In genomic region chr11:77074626-77075221, GRCh38 we compare ENCODE assay signal across 14 cellular contexts. TPM values are rescaled to one million over a fixed set of nuclear protein-coding genes. Genes with fewer than 3 reads are reported as not detected.
DNase-seq lines count a peak whose midpoint lies in the region; ATAC-seq and TF ChIP-seq lines count a peak whose summit lies in the region.
"Had no signal": no experiment of that assay in that cellular context is flagged by ENCODE, and none has a peak within 500 bp of the region (broad histone marks: within the 10 kb centered on the region; RNA-seq: fewer than 3 reads in every experiment).

No MANE protein-coding gene starts in this region.

- peaks cover 27% of the 10 kb centered on the region for H3K4me1 Mint-ChIP-seq in chondrocyte (ENCODE audit: low read depth)
- H3K4me1 Mint-ChIP-seq in activated CD4-positive, alpha-beta T cell treated with anti-CD3 and anti-CD28 coated beads, Interleukin-2, amount 10 ng/mL, durations not matched to agents 24 days and 14 days: peaks cover 18% of the 10 kb centered on the region

- POLR2A ChIA-PET in HCT116 (lab: Charles Lee): interaction anchor here (0.8 kb wide), 1 partner anchor 26 kb away, joined by 3 read pairs; no protein-coding TSS in a partner anchor

- H3K4me1 ChIP-seq in HCT116 (ENCODE audit: control insufficient read depth in 1 of 2, insufficient read depth in 2 of 2, low read length in 2 of 2) (peaks cover 25 to 32% of the 10 kb centered on the region in 2 experiments), mucosa of stomach (ENCODE audit: control insufficient read depth, insufficient read depth, low read length) (peaks cover 71% of the 10 kb centered on the region), subcutaneous abdominal adipose tissue (ENCODE audit: control insufficient read depth in 5 of 5, insufficient read depth in 5 of 5, low read length in 5 of 5) (peaks cover 17 to 35% (median 26%) of the 10 kb centered on the region in 5 donors)

- no peaks in the 10 kb centered on the region for H4K20me1 ChIP-seq in HCT116 (ENCODE audit: insufficient read depth)

- H3K36me3 ChIP-seq in HCT116 (ENCODE audit: control insufficient read depth in 1 of 2, insufficient read depth in 2 of 2, low read length in 2 of 2): no peaks in the 10 kb centered on the region
- no peaks in the 10 kb centered on the region for H3K36me3 ChIP-seq in mucosa of stomach (ENCODE audit: control insufficient read depth, insufficient read depth, low read length)
- H3K36me3 ChIP-seq in subcutaneous abdominal adipose tissue (ENCODE audit: control insufficient read depth in 5 of 5, insufficient read depth in 5 of 5, low read length in 5 of 5): no peaks in the 10 kb centered on the region

- BruUV-seq in HCT116 (replicated peaks; lab: Mats Ljungman, UMichigan): no TSS peak

- no peaks in the 10 kb centered on the region for H3K27me3 Mint-ChIP-seq in chondrocyte (ENCODE audit: low read depth)
- H3K27me3 Mint-ChIP-seq in activated CD4-positive, alpha-beta T cell treated with anti-CD3 and anti-CD28 coated beads, Interleukin-2, amount 10 ng/mL, durations not matched to agents 24 days and 14 days: peaks cover 16% of the 10 kb centered on the region

- peaks cover 10% of the 10 kb centered on the region for H3K9me3 Mint-ChIP-seq in chondrocyte (ENCODE audit: low read depth)
- H3K9me3 Mint-ChIP-seq in activated CD4-positive, alpha-beta T cell treated with anti-CD3 and anti-CD28 coated beads, Interleukin-2, amount 10 ng/mL, durations not matched to agents 24 days and 14 days: peaks cover 3% of the 10 kb centered on the region

- TF ChIP-seq CTCF in HCT116 (IDR thresholded peaks at IDR 0.05 in 2 of 3, conservative IDR thresholded peaks at IDR 0.05 in 1 of 3; ENCODE audit: borderline replicate concordance in 1 of 3, insufficient read depth in 1 of 3, low read depth in 2 of 3, low read length in 2 of 3): no peak
- TF ChIP-seq CTCF in chondrocyte (IDR thresholded peaks at IDR 0.05): no peak

- RAD21 ChIA-PET in HCT116 (lab: Charles Lee; ENCODE audit: low non-redundant PET in 1 of 2, low total read pairs in 2 of 2, uncharacterized antibody in 2 of 2, unreplicated experiment in 2 of 2): no interaction called here

- intact Hi-C loops in HCT116 (cut with micrococcal nuclease): no loop called here
- intact Hi-C loops in activated CD4-positive, alpha-beta T cell treated with anti-CD3 and anti-CD28 coated beads, Interleukin-2, amount 10 ng/mL, durations not matched to agents 24 days and 14 days (cut with micrococcal nuclease): no loop called here

- TF ChIP-seq POLR2A in HCT116 (IDR thresholded peaks at IDR 0.05; ENCODE audit: borderline replicate concordance, extremely low read depth, insufficient read depth, insufficient read length): no peak

- H3K4me2 ChIP-seq in HCT116 (ENCODE audit: low read length): peak overlapping the region; percentile 49

- H3K79me2 ChIP-seq in HCT116 (ENCODE audit: insufficient read depth, low read length): no peaks in the 10 kb centered on the region

- H3K4me3 Mint-ChIP-seq in chondrocyte (ENCODE audit: unreplicated experiment): no peak overlapping the region
- H3K4me3 Mint-ChIP-seq in activated CD4-positive, alpha-beta T cell treated with anti-CD3 and anti-CD28 coated beads, Interleukin-2, amount 10 ng/mL, durations not matched to agents 24 days and 14 days: no peak overlapping the region
- H3K4me3 Mint-ChIP-seq: activated naive CD4-positive, alpha-beta T cell treated with anti-CD3 and anti-CD28 coated beads for 36 hours; naive thymus-derived CD4-positive, alpha-beta T cell had no signal

- DNase-seq in HCT116 (ENCODE audit: low read depth, low spot score) (no peak), chondrocyte (ENCODE audit: low spot score) (peak; percentile 77), RPMI8226 (no peak)
- DNase-seq in stimulated activated naive CD4-positive, alpha-beta T cell (lab: John Stamatoyannopoulos, UW): no peak
- DNase-seq in activated CD4-positive, alpha-beta T cell treated with anti-CD3 and anti-CD28 coated beads, Interleukin-2, amount 10 ng/mL, durations not matched to agents 24 days and 14 days: no peak
- DNase-seq in stimulated activated CD4-positive, alpha-beta T cell treated with anti-CD3 and anti-CD28 coated beads, Interleukin-1b, Interleukin-23, amount 100 ng/mL, for 48 hours: no peak
- DNase-seq: activated naive CD4-positive, alpha-beta T cell treated with anti-CD3 and anti-CD28 coated beads for 36 hours; C1 segment of cervical spinal cord; KG1; naive thymus-derived CD4-positive, alpha-beta T cell; NCI-H1694; NCI-H774 had no signal

- H3K9me2 ChIP-seq in HCT116 (ENCODE audit: insufficient read depth): no peaks in the 10 kb centered on the region

- H3K9ac ChIP-seq in HCT116 (ENCODE audit: low read length) (no peak overlapping the region; the same call in 1 of the 2 replicates), mucosa of stomach (ENCODE audit: low read length) (peak overlapping the region; percentile 73), subcutaneous abdominal adipose tissue (ENCODE audit: low read length in 5 of 5) (no peak overlapping the region)

- H3K9me3 ChIP-seq in HCT116 (ENCODE audit: control insufficient read depth in 1 of 2, insufficient read depth in 1 of 2, low read depth in 1 of 2, low read length in 2 of 2) (no peaks in the 10 kb centered on the region), mucosa of stomach (ENCODE audit: control insufficient read depth, low read length) (no peaks in the 10 kb centered on the region), subcutaneous abdominal adipose tissue (ENCODE audit: control insufficient read depth in 5 of 5, low read length in 5 of 5) (no peaks in the 10 kb centered on the region)

- H3K36me3 Mint-ChIP-seq in chondrocyte (ENCODE audit: low read depth): peaks cover 2% of the 10 kb centered on the region
- H3K36me3 Mint-ChIP-seq in activated CD4-positive, alpha-beta T cell treated with anti-CD3 and anti-CD28 coated beads, Interleukin-2, amount 10 ng/mL, durations not matched to agents 24 days and 14 days (ENCODE audit: low read depth): no peaks in the 10 kb centered on the region

- no peak overlapping the region for H3K4me3 ChIP-seq in HCT116 (replicated peaks in 1 of 2; ENCODE audit: low read depth in 1 of 2, low read length in 2 of 2)
- H3K4me3 ChIP-seq in mucosa of stomach (ENCODE audit: low read length): peak overlapping the region; percentile 47
- H3K4me3 ChIP-seq in subcutaneous abdominal adipose tissue (ENCODE audit: low read depth in 1 of 5, low read length in 5 of 5): no peak overlapping the region

- H2AFZ ChIP-seq in HCT116 (ENCODE audit: low read depth, low read length, poor library complexity, severe bottlenecking): no peak overlapping the region

- CTCF ChIA-PET in HCT116 (lab: Charles Lee): interaction anchor here (0.7 to 3.5 kb wide), 2 partner anchors 8 to 16 kb away, joined by 3 to 17 read pairs; partner anchors contain the start of gene CAPN5

- no peaks in the 10 kb centered on the region for H3K27me3 ChIP-seq in HCT116 (ENCODE audit: insufficient read depth, low read length)
- no peaks in the 10 kb centered on the region for H3K27me3 ChIP-seq in mucosa of stomach (ENCODE audit: control insufficient read depth, insufficient read depth, low read length)
- no peaks in the 10 kb centered on the region for H3K27me3 ChIP-seq in subcutaneous abdominal adipose tissue (ENCODE audit: control insufficient read depth in 5 of 5, insufficient read depth in 4 of 5, low read length in 5 of 5)

- H3K27ac Mint-ChIP-seq in chondrocyte (ENCODE audit: unreplicated experiment): peak overlapping the region; percentile 95
- no peak overlapping the region for H3K27ac Mint-ChIP-seq in activated CD4-positive, alpha-beta T cell treated with anti-CD3 and anti-CD28 coated beads, Interleukin-2, amount 10 ng/mL, durations not matched to agents 24 days and 14 days
- H3K27ac Mint-ChIP-seq: activated naive CD4-positive, alpha-beta T cell treated with anti-CD3 and anti-CD28 coated beads for 36 hours had no signal

- no peak for TF ChIP-seq RAD21 in HCT116 (IDR thresholded peaks at IDR 0.05; ENCODE audit: low read depth)

- peak overlapping the region; percentile 68; the same call in 1 of the 2 replicates for H3K27ac ChIP-seq in HCT116 (ENCODE audit: low read depth, low read length)
- H3K27ac ChIP-seq in subcutaneous abdominal adipose tissue (ENCODE audit: low read depth, low read length): peak overlapping the region; percentile 55

- no peak for ATAC-seq in HCT116
- ATAC-seq: naive thymus-derived CD4-positive, alpha-beta T cell had no signal

TF ChIP-seq in HCT116, 20 proteins besides CTCF, POLR2A, EP300 and RAD21 (continues in another document):
- no peak for TF ChIP-seq EZH2phosphoT487 (IDR thresholded peaks at IDR 0.05; ENCODE audit: borderline replicate concordance)
- no peak for TF ChIP-seq CBX3 (IDR thresholded peaks at IDR 0.05; ENCODE audit: low read depth)
- no peak for TF ChIP-seq ZNF274 (IDR thresholded peaks at IDR 0.05; ENCODE audit: low read depth, low read length)
- TF ChIP-seq SRF (IDR thresholded peaks at IDR 0.05; ENCODE audit: low read depth): no peak

RNA-seq across cellular contexts. Expression of gene CAPN5, which starts 8.0 kb away (rescaled TPM):
- total RNA-seq in HCT116 (2021; ENCODE audit: unreplicated experiment) (8.6 TPM), chondrocyte (11.9 to 16.7 TPM (median 13.6 TPM) in 3 replicates)
- polyA plus RNA-seq in HCT116 (2012): 8.8 and 9.8 TPM in 2 replicates
- total RNA-seq in activated CD4-positive, alpha-beta T cell treated with anti-CD3 and anti-CD28 coated beads, Interleukin-2, amount 10 ng/mL, durations not matched to agents 24 days and 14 days: 0.30 TPM in 1 of 2 replicates, not detected in the other

RNA-seq across cellular contexts. Expression of gene OMP, which starts 27.9 kb away (rescaled TPM):
- not detected for total RNA-seq in HCT116 (2021; ENCODE audit: unreplicated experiment)
- 0.38 TPM in 1 of 2 replicates, not detected in the other for polyA plus RNA-seq in HCT116 (2012)
- not detected in 3 replicates for total RNA-seq in chondrocyte
- total RNA-seq in activated CD4-positive, alpha-beta T cell treated with anti-CD3 and anti-CD28 coated beads, Interleukin-2, amount 10 ng/mL, durations not matched to agents 24 days and 14 days: not detected in 2 replicates
- total RNA-seq: activated naive CD4-positive, alpha-beta T cell treated with anti-CD3 and anti-CD28 coated beads for 36 hours had no signal
- polyA plus RNA-seq: naive thymus-derived CD4-positive, alpha-beta T cell had no signal

RNA-seq across cellular contexts. Expression of gene B3GNT6, which starts 40.5 kb away (rescaled TPM):
- total RNA-seq in HCT116 (2021; ENCODE audit: unreplicated experiment) (not detected), chondrocyte (not detected in 3 replicates)
- polyA plus RNA-seq in HCT116 (2012): not detected in 2 replicates
- total RNA-seq in activated CD4-positive, alpha-beta T cell treated with anti-CD3 and anti-CD28 coated beads, Interleukin-2, amount 10 ng/mL, durations not matched to agents 24 days and 14 days: not detected in 2 replicates
- total RNA-seq: activated naive CD4-positive, alpha-beta T cell treated with anti-CD3 and anti-CD28 coated beads for 36 hours; naive thymus-derived CD4-positive, alpha-beta T cell had no signal
- polyA plus RNA-seq: naive thymus-derived CD4-positive, alpha-beta T cell had no signal

RNA-seq across cellular contexts. Expression of gene MYO7A, which starts 53.3 kb away (rescaled TPM):
- total RNA-seq in HCT116 (2021; ENCODE audit: unreplicated experiment) (1.8 TPM), chondrocyte (not detected in 3 replicates)
- polyA plus RNA-seq in HCT116 (2012): 2.1 and 2.8 TPM in 2 replicates
- 0.07 TPM in 1 of 2 replicates, not detected in the other for total RNA-seq in activated CD4-positive, alpha-beta T cell treated with anti-CD3 and anti-CD28 coated beads, Interleukin-2, amount 10 ng/mL, durations not matched to agents 24 days and 14 days
- total RNA-seq: activated naive CD4-positive, alpha-beta T cell treated with anti-CD3 and anti-CD28 coated beads for 36 hours had no signal
- polyA plus RNA-seq: naive thymus-derived CD4-positive, alpha-beta T cell had no signal
